In the genomic region with DNA sequence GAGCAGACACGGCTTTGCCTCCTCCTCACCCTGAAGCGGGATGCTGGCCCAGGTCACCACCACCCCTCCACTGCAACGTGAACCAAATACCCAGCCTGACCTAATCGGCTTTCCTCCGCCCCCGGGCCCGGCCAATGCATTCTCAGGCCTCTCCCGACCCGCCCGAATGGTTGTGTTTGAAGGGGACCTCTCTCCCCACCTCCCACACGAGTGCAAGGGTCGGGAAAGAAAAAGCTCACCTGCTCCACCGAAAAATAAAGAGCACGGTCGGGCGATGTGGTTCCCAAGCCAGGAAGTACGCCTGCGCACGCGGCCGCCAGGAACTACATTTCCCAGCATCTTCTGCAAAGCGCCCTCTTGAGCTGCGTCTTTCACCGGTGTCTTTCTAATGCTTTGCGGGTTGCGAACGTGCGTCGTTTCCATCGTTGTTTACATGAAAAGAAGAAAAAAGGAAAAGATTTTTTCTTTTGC, we compare ENCODE assay signal across 8 cellular contexts.
DNase-seq lines count a peak whose midpoint lies in the region; ATAC-seq and TF ChIP-seq lines count a peak whose summit lies in the region.

A gene (minus strand): TSS at position 282 of the 471 bp plus-strand sequence.

- TF ChIP-seq CTCF in astrocyte of the spinal cord (IDR thresholded peaks at IDR 0.05; ENCODE audit: low read depth, low read length) (peak; percentile 30), retinal pigment epithelial cell (conservative IDR thresholded peaks at IDR 0.05; ENCODE audit: low read depth, low read length) (no peak)

- H3K4me3 ChIP-seq in astrocyte of the spinal cord (ENCODE audit: low read depth, low read length): peak within 1 kb of the TSS; percentile 55
- H3K4me3 ChIP-seq in retinal pigment epithelial cell (ENCODE audit: low read length): peak within 1 kb of the TSS; percentile 65

- ATAC-seq in HG03025 (IDR thresholded peaks at IDR 0.05; ENCODE audit: low FRiP score, unreplicated experiment): no peak
- ATAC-seq in HG02798 (IDR thresholded peaks at IDR 0.05; ENCODE audit: poor library complexity, unreplicated experiment): no peak

- DNase-seq in GM04504 (ENCODE audit: low read depth) (peak; percentile 8), NCI-H82 treated with DMSO at 0.1 percent for 48 hours (lab: John Stamatoyannopoulos, UW; ENCODE audit: unreplicated experiment) (peak; percentile 40), astrocyte of the spinal cord (ENCODE audit: low read depth, low spot score) (peak; percentile 71), iPS DF 19.7 (ENCODE audit: low read depth, low spot score) (peak; percentile 72), retinal pigment epithelial cell (ENCODE audit: low read depth) (peak; percentile 24), SHP77 (lab: John Stamatoyannopoulos, UW) (no peak)

- in situ Hi-C loops in astrocyte of the spinal cord (cut with HindIII; ENCODE audit: low sequenced_read_pairs): no loop called here

Comparison
In these comparisons a context has a peak if more than half of its experiments do, and no peak if none do; other contexts are left out.
1. DNase-seq: peak in GM04504 (single experiment), NCI-H82 treated with DMSO at 0.1 percent for 48 hours (single experiment), astrocyte of the spinal cord (single experiment), iPS DF 19.7 (single experiment) and retinal pigment epithelial cell (single experiment); none in SHP77 (0 of 2).